Comparison of ENCODE assay signal across 8 cellular contexts in the genomic region with DNA sequence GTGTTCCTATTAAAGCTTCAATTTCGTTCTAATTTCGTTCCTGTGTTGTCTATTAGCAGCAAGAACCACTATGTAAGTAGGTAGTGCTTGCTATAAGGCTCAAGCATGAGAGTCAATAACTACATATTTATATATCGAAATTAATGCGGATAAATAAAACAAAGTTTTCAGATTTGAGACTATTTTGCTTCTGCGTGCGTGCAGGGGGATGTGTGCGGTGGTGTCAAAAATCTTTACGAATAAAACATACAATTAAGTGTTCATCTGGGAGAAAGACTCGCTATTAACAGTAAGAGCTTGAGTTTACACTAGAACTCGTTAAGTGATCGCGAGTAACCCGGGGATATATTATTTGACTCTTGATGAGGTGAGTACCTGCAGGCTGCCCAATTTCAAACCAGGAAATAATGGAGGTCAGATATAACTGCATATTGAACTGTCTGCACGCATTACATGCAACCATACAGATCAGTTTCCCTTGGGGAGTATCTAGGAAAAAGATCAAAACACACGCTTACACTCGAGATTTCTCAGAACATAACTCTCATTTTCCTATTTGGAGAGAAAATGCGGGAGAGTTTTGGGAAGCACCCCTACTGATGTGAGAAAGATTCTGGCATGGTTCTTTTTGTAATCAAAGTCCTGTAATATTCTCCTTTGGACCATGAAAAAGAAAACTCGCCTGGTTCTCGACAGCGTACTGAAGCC. TPM values are rescaled to one million over a fixed set of nuclear protein-coding genes. Genes with fewer than 3 reads are reported as not detected.
DNase-seq lines count a peak whose midpoint lies in the region; ATAC-seq and TF ChIP-seq lines count a peak whose summit lies in the region.

No MANE protein-coding gene starts in this region.

- H3K4me1 ChIP-seq in BLaER1 = peaks cover 24% of the 10 kb centered on the region

- H3K4me1 Mint-ChIP-seq in neural crest cell = peaks cover 29% of the 10 kb centered on the region

- no peaks in the 10 kb centered on the region for H3K27me3 ChIP-seq in BLaER1

- peaks cover 5% of the 10 kb centered on the region for H3K36me3 Mint-ChIP-seq in neural crest cell (ENCODE audit: low read depth)

- H3K36me3 ChIP-seq in BLaER1 (peaks cover 24% of the 10 kb centered on the region), SK-N-MC (ENCODE audit: insufficient read depth, low read length) (peaks cover 36% of the 10 kb centered on the region)

- no peak for DNase-seq in SK-N-MC (ENCODE audit: low read depth, low spot score)
- peak; percentile 48 to 68 for DNase-seq in erythroblast (lab: John Stamatoyannopoulos, UW)
- DNase-seq in neural crest cell (ENCODE audit: low read depth, low spot score) = no peak
- DNase-seq in cortex of kidney (lab: John Stamatoyannopoulos, UW) = no peak
- no peak for DNase-seq in UCSD-AML1 (lab: John Stamatoyannopoulos, UW; ENCODE audit: unreplicated experiment)

- peak overlapping the region; percentile 96 for H3K27ac Mint-ChIP-seq in neural crest cell (ENCODE audit: unreplicated experiment)

- H3K27ac ChIP-seq in BLaER1 = peak overlapping the region; percentile 93
- H3K27ac ChIP-seq in SK-N-MC = 0 out of 2 replicates have a peak overlapping the region, but pooled peaks have one; percentile 89

- no peaks in the 10 kb centered on the region for H3K27me3 Mint-ChIP-seq in neural crest cell (ENCODE audit: low read depth)

- peaks cover 31% of the 10 kb centered on the region for H4K20me1 ChIP-seq in BLaER1

- H3K4me3 Mint-ChIP-seq in neural crest cell = peak overlapping the region; percentile 97

- peak overlapping the region; percentile 80 for H3K4me2 ChIP-seq in BLaER1

- TF ChIP-seq CTCF in neural crest cell (conservative IDR thresholded peaks at IDR 0.05) = no peak

- H3K9me3 Mint-ChIP-seq in neural crest cell = no peaks in the 10 kb centered on the region

- ATAC-seq in GM19455 (IDR thresholded peaks at IDR 0.05; ENCODE audit: unreplicated experiment) (peak; percentile 21), HG03571 (IDR thresholded peaks at IDR 0.05; ENCODE audit: unreplicated experiment) (no peak)

- no peaks in the 10 kb centered on the region for H3K9me3 ChIP-seq in BLaER1
- H3K9me3 ChIP-seq in SK-N-MC (ENCODE audit: low read depth, low read length) = no peaks in the 10 kb centered on the region

- peak overlapping the region; percentile 84 for H3K4me3 ChIP-seq in BLaER1
- H3K4me3 ChIP-seq in SK-N-MC = peak overlapping the region; percentile 87

- no peak for TF ChIP-seq POLR2A in erythroblast (IDR thresholded peaks at IDR 0.05; ENCODE audit: low read length)

- H3K9ac ChIP-seq in BLaER1 (peak overlapping the region; percentile 88), SK-N-MC (ENCODE audit: insufficient read length) (peak overlapping the region; percentile 92)

RNA-seq across cellular contexts. Expression of gene TWF1, which starts 0.8 kb away (rescaled TPM):
- 42.9 and 43.4 TPM in 2 replicates for total RNA-seq in neural crest cell

RNA-seq across cellular contexts. Expression of gene TMEM117, which starts 30.6 kb away (rescaled TPM):
- total RNA-seq in neural crest cell = 7.3 and 7.6 TPM in 2 replicates

RNA-seq across cellular contexts. Expression of gene IRAK4, which starts 46.6 kb away (rescaled TPM):
- total RNA-seq in neural crest cell = 4.1 and 5.4 TPM in 2 replicates

RNA-seq across cellular contexts. Expression of gene PUS7L, which starts 46.7 kb away (rescaled TPM):
- 7.8 and 10.6 TPM in 2 replicates for total RNA-seq in neural crest cell

Comparison
In these comparisons a context has a peak if more than half of its experiments do, and no peak if none do; other contexts are left out.
1. DNase-seq: peak in erythroblast (2 of 2); none in SK-N-MC (single experiment), neural crest cell (single experiment), cortex of kidney (single experiment) and UCSD-AML1 (single experiment).